8 cellular contexts compared by ENCODE assay signal in the genomic region with DNA sequence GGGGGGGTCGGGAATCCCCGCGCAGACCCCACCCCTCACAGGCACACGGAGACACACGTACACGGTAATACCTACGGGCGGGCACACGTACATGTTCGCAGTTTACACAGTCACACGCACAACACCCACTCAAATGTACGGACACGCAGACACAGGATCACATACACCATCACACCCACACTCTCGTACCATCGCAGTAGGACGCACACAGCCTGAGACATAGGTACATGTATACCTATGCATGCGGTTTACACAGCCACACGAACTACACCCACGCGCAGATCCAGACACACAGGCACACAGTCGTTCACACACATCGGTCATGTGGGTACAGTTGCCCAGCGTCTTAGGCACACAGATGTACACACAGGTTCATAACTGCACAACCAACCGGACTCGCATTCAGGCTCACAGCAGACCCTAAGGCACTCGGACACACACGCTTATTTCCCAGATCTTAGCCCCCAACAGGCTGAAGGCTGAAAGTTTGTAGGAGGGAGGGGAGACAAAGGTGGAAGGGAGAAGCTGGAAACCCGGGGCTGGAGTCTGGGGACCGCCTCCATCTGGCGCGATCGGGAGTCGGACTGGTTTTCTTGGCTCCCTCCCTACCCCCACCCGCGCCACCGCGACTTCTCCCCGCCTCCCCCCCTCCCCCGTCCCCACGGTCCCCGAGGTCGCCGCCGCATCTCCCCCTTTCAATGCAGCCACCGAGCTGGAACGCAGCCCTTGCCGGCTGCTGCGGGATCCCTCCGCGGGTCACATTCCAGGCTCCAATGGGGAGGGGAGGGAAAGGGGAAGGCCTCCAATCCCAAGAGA. TPM values are rescaled to one million over a fixed set of nuclear protein-coding genes. Genes with fewer than 3 reads are reported as not detected.
DNase-seq lines count a peak whose midpoint lies in the region; ATAC-seq and TF ChIP-seq lines count a peak whose summit lies in the region.

No MANE protein-coding gene starts in this region.

- 0 out of 2 replicates have a peak, but pooled peaks have one; percentile 25 for TF ChIP-seq POLR2A in IMR-90 (IDR thresholded peaks at IDR 0.05; ENCODE audit: low read depth, low read length)

- H3K36me3 Mint-ChIP-seq in CD4-positive, CD25-positive, alpha-beta regulatory T cell, result no peaks in the 10 kb centered on the region
- no peaks in the 10 kb centered on the region for H3K36me3 Mint-ChIP-seq in nephron progenitor cell (ENCODE audit: low read depth)
- peaks cover 4% of the 10 kb centered on the region for H3K36me3 Mint-ChIP-seq in type B pancreatic cell

- H3K4me1 Mint-ChIP-seq in CD4-positive, CD25-positive, alpha-beta regulatory T cell, result peaks cover 2 to 21% (median 6%) of the 10 kb centered on the region in 4 donors
- peaks cover 68% of the 10 kb centered on the region for H3K4me1 Mint-ChIP-seq in nephron progenitor cell
- peaks cover 38% of the 10 kb centered on the region for H3K4me1 Mint-ChIP-seq in type B pancreatic cell (ENCODE audit: unreplicated experiment)

- peak overlapping the region; percentile 58 for H3K9ac ChIP-seq in IMR-90 (ENCODE audit: low read depth, low read length)

- no peak for TF ChIP-seq CTCF in IMR-90 (conservative IDR thresholded peaks at IDR 0.05; ENCODE audit: low read depth, low read length)
- TF ChIP-seq CTCF in nephron progenitor cell (IDR thresholded peaks at IDR 0.05), result no peak
- no peak for TF ChIP-seq CTCF in type B pancreatic cell (conservative IDR thresholded peaks at IDR 0.05)

- no TSS peak for BruUV-seq in IMR-90 (replicated peaks; lab: Mats Ljungman, UMichigan)

- CTCF ChIA-PET in IMR-90 (lab: Yijun Ruan, JAX), result interaction anchor here (1.2 kb wide), 1 partner anchor 18 kb away, joined by 5 read pairs; no protein-coding TSS in a partner anchor

- ATAC-seq in CD4-positive, CD25-positive, alpha-beta regulatory T cell (ENCODE audit: low read depth in 2 of 2), result peak; percentile 54 to 59
- ATAC-seq in IMR-90 (ENCODE audit: low read depth), result peak; percentile 38

- H3K18ac ChIP-seq in IMR-90 (ENCODE audit: low read depth, low read length), result no peak overlapping the region

- H3K4me3 ChIP-seq in CD4-positive, CD25-positive, alpha-beta regulatory T cell (ENCODE audit: low read depth, low read length), result peak overlapping the region; percentile 68
- H3K4me3 ChIP-seq in IMR-90 (ENCODE audit: insufficient read depth, low read depth, low read length), result peak overlapping the region; percentile 50
- peak overlapping the region; percentile 64 to 84 for H3K4me3 ChIP-seq in esophagus (ENCODE audit: low read depth in 1 of 2, low read length in 2 of 2)

- no peak overlapping the region for H2BK15ac ChIP-seq in IMR-90 (ENCODE audit: low read depth, low read length)

- H3K4me3 Mint-ChIP-seq in CD4-positive, CD25-positive, alpha-beta regulatory T cell, result peak overlapping the region in 3 of 4 donors; percentile 72 to 89 (median 84)
- H3K4me3 Mint-ChIP-seq in nephron progenitor cell (peak overlapping the region; percentile 97), type B pancreatic cell (peak overlapping the region; percentile 96)

- H3K9me3 ChIP-seq in CD4-positive, CD25-positive, alpha-beta regulatory T cell (ENCODE audit: control insufficient read depth in 2 of 2, low read length in 2 of 2), result no peaks in the 10 kb centered on the region
- H3K9me3 ChIP-seq in IMR-90 (ENCODE audit: control insufficient read depth, insufficient read depth, low read length), result no peaks in the 10 kb centered on the region
- H3K9me3 ChIP-seq in esophagus (ENCODE audit: control insufficient read depth in 2 of 2, insufficient read depth in 1 of 2, low read depth in 1 of 2, low read length in 1 of 2), result no peaks in the 10 kb centered on the region

- peak overlapping the region; percentile 99 for H3K4me2 ChIP-seq in IMR-90 (ENCODE audit: low read depth, low read length)

- dilution Hi-C loops in IMR-90 (cut with HindIII; ENCODE audit: low sequenced_read_pairs, unreplicated experiment), result no loop called here

- peak; percentile 29 to 50 (median 45) for DNase-seq in CD4-positive, CD25-positive, alpha-beta regulatory T cell
- DNase-seq in IMR-90 (peak; percentile 42), activated T-cell treated with anti-CD3 and anti-CD28 coated beads for 24 hours (ENCODE audit: low read depth) (peak; percentile 14), nephron progenitor cell (peak; percentile 77), type B pancreatic cell (ENCODE audit: extremely low spot score, unreplicated experiment) (no peak), AG08396 (ENCODE audit: low spot score) (no peak), KG1 (lab: John Stamatoyannopoulos, UW) (no peak)

- H4K91ac ChIP-seq in IMR-90 (ENCODE audit: insufficient read depth, low read depth, low read length), result no peak overlapping the region

- in situ Hi-C loops in IMR-90 (cut with MboI; ENCODE audit: low sequenced_read_pairs), result no loop called here

- H3K27me3 Mint-ChIP-seq in CD4-positive, CD25-positive, alpha-beta regulatory T cell, result peaks cover 27% of the 10 kb centered on the region
- H3K27me3 Mint-ChIP-seq in nephron progenitor cell (ENCODE audit: low read depth, poor library complexity) (no peaks in the 10 kb centered on the region), type B pancreatic cell (no peaks in the 10 kb centered on the region)

- H3K14ac ChIP-seq in IMR-90 (replicated peaks; ENCODE audit: low read depth, low read length), result peak overlapping the region; percentile 43

- POLR2A ChIA-PET in IMR-90 (lab: Charles Lee; ENCODE audit: unreplicated experiment), result interaction anchor here (0.6 kb wide), 2 partner anchors 10 to 53 kb away, joined by 3 to 4 read pairs; no protein-coding TSS in a partner anchor

- H2BK120ac ChIP-seq in IMR-90 (ENCODE audit: low read depth, low read length), result 0 out of 2 replicates have a peak overlapping the region, but pooled peaks have one; percentile 5

- no peak overlapping the region for H3K56ac ChIP-seq in IMR-90 (ENCODE audit: extremely low read depth, insufficient read depth, low read length)

- peaks cover 0 to 2% (median 0%) of the 10 kb centered on the region in 7 donors for H3K9me3 Mint-ChIP-seq in CD4-positive, CD25-positive, alpha-beta regulatory T cell
- no peaks in the 10 kb centered on the region for H3K9me3 Mint-ChIP-seq in nephron progenitor cell
- H3K9me3 Mint-ChIP-seq in type B pancreatic cell, result no peaks in the 10 kb centered on the region

- H3K27me3 ChIP-seq in CD4-positive, CD25-positive, alpha-beta regulatory T cell (ENCODE audit: control insufficient read depth, insufficient read depth, low read length), result peaks cover 2% of the 10 kb centered on the region
- H3K27me3 ChIP-seq in IMR-90 (ENCODE audit: control insufficient read depth, insufficient read depth, low read length), result peaks cover 12% of the 10 kb centered on the region
- H3K27me3 ChIP-seq in esophagus (ENCODE audit: control insufficient read depth in 1 of 2, insufficient read depth in 2 of 2, low read length in 2 of 2), result no peaks in the 10 kb centered on the region

- H3K27ac ChIP-seq in CD4-positive, CD25-positive, alpha-beta regulatory T cell (ENCODE audit: insufficient read depth, low read length, poor library complexity, severe bottlenecking), result no peak overlapping the region
- H3K27ac ChIP-seq in IMR-90 (ENCODE audit: insufficient read depth, low read length), result no peak overlapping the region
- peak overlapping the region; percentile 83 to 88 for H3K27ac ChIP-seq in esophagus (ENCODE audit: low read depth in 2 of 2, low read length in 1 of 2)

- peaks cover 0 to 11% of the 10 kb centered on the region in 2 experiments; a peak in 2 of 4 replicates for H3K79me1 ChIP-seq in IMR-90 (ENCODE audit: low read depth in 1 of 2, low read length in 2 of 2)

- H3K4ac ChIP-seq in IMR-90 (ENCODE audit: low read depth, low read length), result peak overlapping the region; percentile 28

- H4K5ac ChIP-seq in IMR-90 (ENCODE audit: low read depth, low read length), result no peak overlapping the region

- intact Hi-C loops in IMR-90 (cut with micrococcal nuclease), result no loop called here

- peak overlapping the region; percentile 96 for H3K23ac ChIP-seq in IMR-90 (ENCODE audit: low read depth, low read length)

- H2BK20ac ChIP-seq in IMR-90 (ENCODE audit: low read depth, low read length), result no peak overlapping the region

- TF ChIP-seq RAD21 in IMR-90 (IDR thresholded peaks at IDR 0.05; ENCODE audit: low read length), result no peak

- H3K4me1 ChIP-seq in CD4-positive, CD25-positive, alpha-beta regulatory T cell (ENCODE audit: control insufficient read depth, insufficient read depth, low read length, poor library complexity, severe bottlenecking), result peaks cover 16% of the 10 kb centered on the region
- H3K4me1 ChIP-seq in IMR-90 (ENCODE audit: control insufficient read depth, insufficient read depth, low read length) (peaks cover 15% of the 10 kb centered on the region), esophagus (ENCODE audit: control insufficient read depth in 2 of 2, insufficient read depth in 2 of 2, low read length in 1 of 2) (peaks cover 0 to 22% of the 10 kb centered on the region in 2 donors)

- H3K36me3 ChIP-seq in CD4-positive, CD25-positive, alpha-beta regulatory T cell (ENCODE audit: control insufficient read depth, insufficient read depth, low read length), result no peaks in the 10 kb centered on the region
- H3K36me3 ChIP-seq in IMR-90 (ENCODE audit: control insufficient read depth, insufficient read depth, low read length) (no peaks in the 10 kb centered on the region), esophagus (ENCODE audit: control insufficient read depth in 2 of 2, insufficient read depth in 2 of 2, low read length in 1 of 2) (peaks cover 0 to 2% of the 10 kb centered on the region in 2 donors)

- 0% methylated on average over 14 of the region's 50 CpGs; no CpG with 5 or more reads in 1 of the 2 experiments for WGBS in IMR-90 (ENCODE audit: extremely low coverage in 2 of 2, insufficient read length in 1 of 2), 2 experiments
- 3 to 5% methylated on average over 47 to 50 of the region's 50 CpGs for WGBS in esophagus, 2 donors

- peak overlapping the region in 2 of 3 donors; percentile 57 to 95 for H3K27ac Mint-ChIP-seq in CD4-positive, CD25-positive, alpha-beta regulatory T cell
- H3K27ac Mint-ChIP-seq in nephron progenitor cell (peak overlapping the region; percentile 91), type B pancreatic cell (peak overlapping the region; percentile 100)

- H4K20me1 ChIP-seq in IMR-90 (ENCODE audit: insufficient read depth, low read length), result peaks cover 10% of the 10 kb centered on the region

- peak overlapping the region; percentile 88 for H2AK9ac ChIP-seq in IMR-90 (replicated peaks; ENCODE audit: low read depth, low read length, poor library complexity)

- peak overlapping the region; percentile 97 for H2AK5ac ChIP-seq in IMR-90 (ENCODE audit: low read depth, low read length)

- peak overlapping the region; percentile 87 for H2AFZ ChIP-seq in IMR-90 (replicated peaks; ENCODE audit: low read length, poor library complexity)

- no peak overlapping the region; a peak in 1 of 4 replicates for H4K8ac ChIP-seq in IMR-90 (ENCODE audit: low read depth in 2 of 2, low read length in 2 of 2)

- peaks cover 4% of the 10 kb centered on the region for H3K9me1 ChIP-seq in IMR-90 (ENCODE audit: insufficient read depth, low read length)

- no peak overlapping the region for H2BK5ac ChIP-seq in IMR-90 (ENCODE audit: low read depth, low read length, poor library complexity, severe bottlenecking)

RNA-seq across cellular contexts. Expression of a gene that starts 51.9 kb away (rescaled TPM):
- total RNA-seq in CD4-positive, CD25-positive, alpha-beta regulatory T cell, result not detected
- polyA plus RNA-seq in CD4-positive, CD25-positive, alpha-beta regulatory T cell, result not detected
- total RNA-seq in IMR-90 (2012; rRNA removed) (103 and 139 TPM in 2 replicates), type B pancreatic cell (ENCODE audit: low replicate concordance) (1.2 and 1.3 TPM in 2 replicates)
- polyA plus RNA-seq in IMR-90 (2012; rRNA removed) (41.3 and 48.9 TPM in 2 replicates), esophagus (1 to 10 TPM; 2.8 to 4.9 TPM)
- 24.0 and 32.6 TPM in 2 replicates for polyA plus RNA-seq in IMR-90 (2012; cell fraction: cytosol; rRNA removed)
- polyA plus RNA-seq in IMR-90 (2012; cell fraction: nucleus; rRNA removed; ENCODE audit: low replicate concordance), result 15.3 and 50.5 TPM in 2 replicates

Comparison
In these comparisons a context has a peak if more than half of its experiments do, and no peak if none do; other contexts are left out.
1. DNase-seq: peak in CD4-positive, CD25-positive, alpha-beta regulatory T cell (3 of 3), IMR-90 (single experiment), activated T-cell treated with anti-CD3 and anti-CD28 coated beads for 24 hours (single experiment) and nephron progenitor cell (single experiment); none in type B pancreatic cell (single experiment), AG08396 (single experiment) and KG1 (single experiment).
2. H3K27ac ChIP-seq: peak in esophagus (2 of 2); none in CD4-positive, CD25-positive, alpha-beta regulatory T cell (single experiment) and IMR-90 (single experiment).
3. RNA of a gene that starts 51.9 kb away (total RNA-seq): 103 to 139 TPM in IMR-90; 1.2 to 1.3 TPM in type B pancreatic cell and not detected in CD4-positive, CD25-positive, alpha-beta regulatory T cell (single experiment); every median in the first group is over 10 times any median in the second.
4. Peak in every context shown above with its lines, with median percentiles within 50 percentile points of each other: H3K4me3 ChIP-seq, H3K27ac Mint-ChIP-seq and H3K4me3 Mint-ChIP-seq.